Comparison of ENCODE assay signal across 24 cellular contexts in the genomic region with DNA sequence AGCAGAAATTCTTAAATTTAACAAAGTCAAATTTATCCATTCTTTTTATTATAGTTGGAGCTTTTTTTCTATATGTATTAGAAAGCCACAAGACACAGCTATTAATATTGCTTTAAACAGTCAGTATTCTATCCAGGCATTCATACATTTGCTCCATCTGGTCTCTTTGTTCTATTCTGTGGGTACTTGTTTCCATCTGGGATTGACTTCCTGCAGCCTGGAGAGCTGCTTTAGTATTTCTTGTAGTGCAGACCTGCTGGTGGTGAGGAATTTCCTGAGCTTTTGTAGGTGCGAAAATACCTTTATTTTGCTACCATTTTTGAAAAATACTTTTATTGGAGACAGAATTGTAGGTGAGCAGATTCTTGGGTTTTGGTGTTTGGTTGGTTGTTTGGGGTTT. TPM values are rescaled to one million over a fixed set of nuclear protein-coding genes. Genes with fewer than 3 reads are reported as not detected.
"Had no signal": no experiment of that assay in that cellular context is flagged by ENCODE, and none has a peak within 500 bp of the region (broad histone marks: within the 10 kb centered on the region; RNA-seq: fewer than 3 reads in every experiment).

No MANE protein-coding gene starts in this region.

- H3K4me2 ChIP-seq: smooth muscle cell had no signal

- H3K36me3 Mint-ChIP-seq: stimulated activated memory B cell treated with anti-CD40 and anti-IgM and Interleukin-4, amounts not matched to agents 10 μg/mL and 1 μg/mL and 100 μg/mL, for 72 hours; type B pancreatic cell had no signal

- H3K9me3 Mint-ChIP-seq: type B pancreatic cell had no signal

- H3K36me3 ChIP-seq: brain microvascular endothelial cell, lower lobe of right lung, neutrophil, pancreas had no signal

- H3K4me3 Mint-ChIP-seq: naive thymus-derived CD8-positive, alpha-beta T cell; stimulated activated memory B cell treated with anti-CD40 and anti-IgM and Interleukin-4, amounts not matched to agents 10 μg/mL and 1 μg/mL and 100 μg/mL, for 72 hours; type B pancreatic cell had no signal

- DNase-seq: activated CD8-positive, alpha-beta memory T cell treated with anti-CD3 and anti-CD28 coated beads for 24 hours; activated CD8-positive, alpha-beta memory T cell treated with anti-CD3 and anti-CD28 coated beads, Interleukin-2, amount 50 U/mL, for 48 hours; activated effector memory CD4-positive, alpha-beta T cell treated with Interleukin-2 at 50 U/mL for 16 hours; activated naive CD4-positive, alpha-beta T cell treated with anti-CD3 and anti-CD28 coated beads, Interleukin-2, amount 50 U/mL, for 16 hours; activated T-cell treated with anti-CD3 and anti-CD28 coated beads, Interleukin-2, amount 50 U/mL, for 48 hours; aorta; brain microvascular endothelial cell; central memory CD4-positive, alpha-beta T cell; dorsolateral prefrontal cortex; erythroblast; head of caudate nucleus; lower lobe of right lung; naive thymus-derived CD8-positive, alpha-beta T cell; pancreas; stimulated activated CD4-positive, alpha-beta T cell treated with anti-CD3 and anti-CD28 coated beads, Interleukin-4, amount 100 ng/mL, for 4 hours; testis had no signal

- H3K27me3 ChIP-seq: brain microvascular endothelial cell, dorsolateral prefrontal cortex, neutrophil, testis had no signal

- H3K27ac ChIP-seq: brain microvascular endothelial cell, dorsolateral prefrontal cortex, lower lobe of right lung, neutrophil, pancreas, testis had no signal

- H3K9me3 ChIP-seq: lower lobe of right lung, neutrophil, pancreas, testis had no signal

- H3K4me1 Mint-ChIP-seq: naive thymus-derived CD8-positive, alpha-beta T cell; stimulated activated memory B cell treated with anti-CD40 and anti-IgM and Interleukin-4, amounts not matched to agents 10 μg/mL and 1 μg/mL and 100 μg/mL, for 72 hours had no signal

- H3K4me1 ChIP-seq: lower lobe of right lung, pancreas, testis had no signal

- H3K4me3 ChIP-seq: dorsolateral prefrontal cortex, lower lobe of right lung, pancreas, smooth muscle cell, testis had no signal

- H3K27me3 Mint-ChIP-seq: type B pancreatic cell had no signal

- H3K27ac Mint-ChIP-seq: naive thymus-derived CD8-positive, alpha-beta T cell; stimulated activated memory B cell treated with anti-CD40 and anti-IgM and Interleukin-4, amounts not matched to agents 10 μg/mL and 1 μg/mL and 100 μg/mL, for 72 hours; type B pancreatic cell had no signal

- ATAC-seq: activated CD4-positive, CD25-positive, alpha-beta regulatory T cell treated with anti-CD3 and anti-CD28 coated beads, Interleukin-2, amount 50 U/mL, for 24 hours; lower lobe of right lung; naive thymus-derived CD8-positive, alpha-beta T cell; pancreas; sciatic nerve; stimulated activated memory B cell treated with anti-CD40 and anti-IgM and Interleukin-4, amounts not matched to agents 10 μg/mL and 1 μg/mL and 100 μg/mL, for 72 hours had no signal

RNA-seq across cellular contexts. Expression of gene CCDC60, which starts 29.0 kb away (rescaled TPM):
- total RNA-seq: aorta; dorsolateral prefrontal cortex; frontal cortex; mesenteric fat pad; naive thymus-derived CD8-positive, alpha-beta T cell; pancreas; sciatic nerve; smooth muscle cell had no signal
- polyA plus RNA-seq: aorta; naive thymus-derived CD8-positive, alpha-beta T cell; pancreas; smooth muscle cell had no signal
